Comparison of ENCODE assay signal across 21 cellular contexts in genomic region chr1:225598847-225599246, GRCh38. TPM values are rescaled to one million over a fixed set of nuclear protein-coding genes. Genes with fewer than 3 reads are reported as not detected.
DNase-seq lines count a peak whose midpoint lies in the region; ATAC-seq, FAIRE-seq and TF ChIP-seq lines count a peak whose summit lies in the region.
"Had no signal": no experiment of that assay in that cellular context is flagged by ENCODE, and none has a peak within 500 bp of the region (broad histone marks: within the 10 kb centered on the region; RNA-seq: fewer than 3 reads in every experiment).

No MANE protein-coding gene starts in this region.

- H3K4me2 ChIP-seq in A549 = peak overlapping the region; percentile 6; the same call in 1 of the 3 replicates
- no peak overlapping the region for H3K4me2 ChIP-seq in IMR-90 (ENCODE audit: low read depth, low read length)
- no peak overlapping the region for H3K4me2 ChIP-seq in K562 (ENCODE audit: insufficient read depth, low read length)
- no peak overlapping the region for H3K4me2 ChIP-seq in HepG2 (ENCODE audit: low read depth, low read length)
- H3K4me2 ChIP-seq in mesenchymal stem cell (ENCODE audit: low read length, poor library complexity, severe bottlenecking) = no peak overlapping the region

- peaks cover 60% of the 10 kb centered on the region for H4K20me1 ChIP-seq in IMR-90 (ENCODE audit: insufficient read depth, low read length)
- no peaks in the 10 kb centered on the region for H4K20me1 ChIP-seq in K562 (replicated peaks; ENCODE audit: control insufficient read depth, insufficient read depth, low read length)
- H4K20me1 ChIP-seq in HepG2 (ENCODE audit: insufficient read depth, low read length) = no peaks in the 10 kb centered on the region

- FAIRE-seq in A549 (lab: Jason Lieb, UNC) = no peak
- no peak for FAIRE-seq in K562 (lab: Jason Lieb, UNC)
- FAIRE-seq in HepG2 (lab: Jason Lieb, UNC) = no peak

- H3K4me3 ChIP-seq in A549 (no peak overlapping the region), IMR-90 (ENCODE audit: insufficient read depth, low read depth, low read length) (no peak overlapping the region), K562 (no peak overlapping the region), HepG2 (replicated peaks in 1 of 3; ENCODE audit: insufficient read depth in 1 of 3, low read depth in 2 of 3, low read length in 3 of 3) (no peak overlapping the region), mesenchymal stem cell (ENCODE audit: insufficient read depth in 1 of 2, low read depth in 1 of 2, low read length in 2 of 2) (no peak overlapping the region)
- H3K4me3 ChIP-seq: GM23248, SK-N-MC had no signal

- BruUV-seq in IMR-90 (replicated peaks; lab: Mats Ljungman, UMichigan) = no TSS peak
- BruUV-seq in K562 (replicated peaks; lab: Mats Ljungman, UMichigan) = no TSS peak
- BruUV-seq in HepG2 (replicated peaks; lab: Mats Ljungman, UMichigan) = no TSS peak

- H3K79me1 ChIP-seq in IMR-90 (ENCODE audit: low read depth in 1 of 2, low read length in 2 of 2) = peaks cover 7 to 58% of the 10 kb centered on the region in 2 experiments; a peak in 3 of 4 replicates
- H3K79me1 ChIP-seq in mesenchymal stem cell (replicated peaks; ENCODE audit: low read length, poor library complexity, severe bottlenecking) = peaks cover 13% of the 10 kb centered on the region

- H2AK9ac ChIP-seq in IMR-90 (replicated peaks; ENCODE audit: low read depth, low read length, poor library complexity) = no peak overlapping the region

- H3K9ac ChIP-seq in IMR-90 (ENCODE audit: low read depth, low read length) = no peak overlapping the region
- no peak overlapping the region for H3K9ac ChIP-seq in K562 (ENCODE audit: insufficient read depth in 1 of 2, low read depth in 2 of 2, low read length in 2 of 2)
- H3K9ac ChIP-seq in HepG2 (ENCODE audit: insufficient read depth, low read depth, low read length) = no peak overlapping the region
- no peak overlapping the region for H3K9ac ChIP-seq in mesenchymal stem cell (ENCODE audit: low read length)
- H3K9ac ChIP-seq: GM23248 had no signal

- DNase-seq in A549 (ENCODE audit: low read depth in 1 of 2, low spot score in 1 of 2) (no peak), IMR-90 (no peak), K562 (ENCODE audit: extremely low read depth in 1 of 4, low spot score in 3 of 4) (no peak), HepG2 (ENCODE audit: low spot score) (no peak), mesenchymal stem cell (no peak), GM03348 (ENCODE audit: low spot score) (no peak), NCI-H1930 (lab: John Stamatoyannopoulos, UW) (no peak), SK-N-DZ (ENCODE audit: low spot score) (no peak)
- DNase-seq: 8988T, EL, GF-D8, GM23248, HCEC 1CT, KG1, NCI-H1105 treated with DMSO at 0.1 percent for 48 hours, NCI-H2081, NCI-H2171 treated with DMSO at 0.1 percent for 48 hours, NCI-H526, SHP77 had no signal

- TF ChIP-seq CTCF in A549 (IDR thresholded peaks at IDR 0.05) = no peak
- TF ChIP-seq CTCF in IMR-90 (conservative IDR thresholded peaks at IDR 0.05; ENCODE audit: low read depth, low read length) = no peak
- no peak for TF ChIP-seq CTCF in K562 (IDR thresholded peaks at IDR 0.05 in 2 of 3, conservative IDR thresholded peaks at IDR 0.05 in 1 of 3; ENCODE audit: insufficient read depth in 2 of 3, low read depth in 1 of 3, low read length in 3 of 3)
- no peak for TF ChIP-seq CTCF in HepG2 (CRISPR knock-in tag; IDR thresholded peaks at IDR 0.05)

- H3K9me1 ChIP-seq in IMR-90 (ENCODE audit: insufficient read depth, low read length) (no peaks in the 10 kb centered on the region; the same call in 1 of the 2 replicates), K562 (ENCODE audit: control insufficient read depth, insufficient read depth, low read length) (no peaks in the 10 kb centered on the region)

- no peak overlapping the region for H4K8ac ChIP-seq in IMR-90 (ENCODE audit: low read depth in 2 of 2, low read length in 2 of 2)
- no peak overlapping the region for H4K8ac ChIP-seq in mesenchymal stem cell (ENCODE audit: low read length)

- H3K14ac ChIP-seq in IMR-90 (replicated peaks; ENCODE audit: low read depth, low read length) = no peak overlapping the region
- H3K14ac ChIP-seq in mesenchymal stem cell (ENCODE audit: low read length in 2 of 2) = no peak overlapping the region

- H3K9me3 ChIP-seq in A549 (0 out of 3 replicates have a peak, but pooled peaks cover 9% of the 10 kb centered on the region), IMR-90 (ENCODE audit: control insufficient read depth, insufficient read depth, low read length) (0 out of 2 replicates have a peak, but pooled peaks cover 2% of the 10 kb centered on the region), K562 (replicated peaks; ENCODE audit: control insufficient read depth, insufficient read depth, low read depth, low read length) (no peaks in the 10 kb centered on the region), HepG2 (ENCODE audit: low read length) (no peaks in the 10 kb centered on the region), mesenchymal stem cell (ENCODE audit: control insufficient read depth, low read length) (no peaks in the 10 kb centered on the region)

- TF ChIP-seq EP300 in A549 (IDR thresholded peaks at IDR 0.05) = no peak
- TF ChIP-seq EP300 in K562 (IDR thresholded peaks at IDR 0.05; ENCODE audit: low read length) = no peak
- no peak for TF ChIP-seq EP300 in HepG2 (IDR thresholded peaks at IDR 0.05; ENCODE audit: low read depth in 2 of 2, low read length in 2 of 2)
- no peak for TF ChIP-seq EP300 in HepG2 (CRISPR knock-in tag; IDR thresholded peaks at IDR 0.05; ENCODE audit: borderline replicate concordance)

- H3K4me1 ChIP-seq in A549 (peaks cover 56% of the 10 kb centered on the region), IMR-90 (ENCODE audit: control insufficient read depth, insufficient read depth, low read length) (no peaks in the 10 kb centered on the region), K562 (replicated peaks in 1 of 2; ENCODE audit: control insufficient read depth in 2 of 2, insufficient read depth in 2 of 2, low read length in 2 of 2) (no peaks in the 10 kb centered on the region), HepG2 (ENCODE audit: insufficient read depth, low read length) (peaks cover 21% of the 10 kb centered on the region), mesenchymal stem cell (ENCODE audit: control insufficient read depth, insufficient read depth, low read depth, low read length) (no peaks in the 10 kb centered on the region)

- no peak overlapping the region for H2AFZ ChIP-seq in IMR-90 (replicated peaks; ENCODE audit: low read length, poor library complexity)
- H2AFZ ChIP-seq in K562 (ENCODE audit: low read depth, low read length) = no peak overlapping the region
- no peak overlapping the region for H2AFZ ChIP-seq in HepG2 (ENCODE audit: low read length)
- no peak overlapping the region for H2AFZ ChIP-seq in mesenchymal stem cell (ENCODE audit: low read depth, low read length)
- H2AFZ ChIP-seq: GM23248 had no signal

- POLR2A ChIA-PET in A549 (lab: Yijun Ruan, JAX) (no interaction called here), IMR-90 (lab: Charles Lee; ENCODE audit: unreplicated experiment) (no interaction called here), K562 (lab: Yijun Ruan, JAX) (interaction anchor here (1.6 kb wide), 1 partner anchor 26 kb away, joined by 5 read pairs; no protein-coding TSS in a partner anchor), HepG2 (lab: Yijun Ruan, JAX) (no interaction called here)

- H3K23ac ChIP-seq in IMR-90 (ENCODE audit: low read depth, low read length) = no peak overlapping the region
- no peak overlapping the region for H3K23ac ChIP-seq in mesenchymal stem cell (ENCODE audit: low read length in 2 of 2)

- no peak overlapping the region for H4K5ac ChIP-seq in IMR-90 (ENCODE audit: low read depth, low read length)

- H3K56ac ChIP-seq in IMR-90 (ENCODE audit: extremely low read depth, insufficient read depth, low read length) = no peak overlapping the region

- WGBS in A549 (ENCODE audit: missing lambda C conversion rate) = 66% methylated on average over 2 of the region's 2 CpGs
- no CpG with 5 or more reads among the region's 2 CpGs for WGBS in IMR-90 (ENCODE audit: extremely low coverage in 2 of 2, insufficient read length in 1 of 2), 2 experiments
- 4% methylated on average over 2 of the region's 2 CpGs for WGBS in K562 (ENCODE audit: insufficient coverage, low coverage, missing lambda C conversion rate)
- 92% methylated on average over 2 of the region's 2 CpGs for WGBS in HepG2 (ENCODE audit: low lambda C conversion rate)
- WGBS in mesenchymal stem cell = 100% methylated on average over 1 of the region's 2 CpGs

- H2BK120ac ChIP-seq in IMR-90 (ENCODE audit: low read depth, low read length) (no peak overlapping the region), mesenchymal stem cell (ENCODE audit: low read depth, low read length) (no peak overlapping the region)

- CTCF ChIA-PET in A549 (lab: Yijun Ruan, JAX) (interaction anchor here (1.5 kb wide), 1 partner anchor 76 kb away, joined by 3 read pairs; no protein-coding TSS in a partner anchor), IMR-90 (lab: Yijun Ruan, JAX) (no interaction called here), K562 (lab: Yijun Ruan, JAX; ENCODE audit: low intra/inter-chr PET ratio) (no interaction called here), HepG2 (lab: Yijun Ruan, JAX; ENCODE audit: low intra/inter-chr PET ratio, low total read pairs) (no interaction called here)

- no peaks in the 10 kb centered on the region for H3K27me3 ChIP-seq in IMR-90 (ENCODE audit: control insufficient read depth, insufficient read depth, low read length)
- peaks cover 0 to 3% of the 10 kb centered on the region in 2 experiments; a peak in 2 of 5 replicates for H3K27me3 ChIP-seq in K562 (ENCODE audit: control insufficient read depth in 2 of 2, insufficient read depth in 2 of 2, low read length in 2 of 2)
- no peaks in the 10 kb centered on the region for H3K27me3 ChIP-seq in HepG2 (ENCODE audit: control insufficient read depth in 1 of 2, insufficient read depth in 2 of 2, low read length in 2 of 2)
- no peaks in the 10 kb centered on the region for H3K27me3 ChIP-seq in mesenchymal stem cell (ENCODE audit: control insufficient read depth in 1 of 2, insufficient read depth in 1 of 2, low read length in 2 of 2)

- no peak overlapping the region for H4K91ac ChIP-seq in IMR-90 (ENCODE audit: insufficient read depth, low read depth, low read length)
- no peak overlapping the region for H4K91ac ChIP-seq in mesenchymal stem cell (ENCODE audit: low read length)

- H2BK5ac ChIP-seq in IMR-90 (ENCODE audit: low read depth, low read length, poor library complexity, severe bottlenecking) = no peak overlapping the region
- H2BK5ac ChIP-seq in mesenchymal stem cell (ENCODE audit: low read depth, low read length, poor library complexity, severe bottlenecking) = no peak overlapping the region

- H3K18ac ChIP-seq in IMR-90 (ENCODE audit: low read depth, low read length) = no peak overlapping the region
- no peak overlapping the region for H3K18ac ChIP-seq in mesenchymal stem cell (ENCODE audit: low read depth in 1 of 2, low read length in 2 of 2)

- dilution Hi-C loops in IMR-90 (cut with HindIII; ENCODE audit: low sequenced_read_pairs, unreplicated experiment) = no loop called here

- no peaks in the 10 kb centered on the region for H3K79me2 ChIP-seq in K562 (ENCODE audit: control insufficient read depth, insufficient read depth, low read length)
- peaks cover 61% of the 10 kb centered on the region for H3K79me2 ChIP-seq in HepG2 (ENCODE audit: insufficient read depth, low read length)

- H3K27ac ChIP-seq in A549 (no peak overlapping the region), IMR-90 (ENCODE audit: insufficient read depth, low read length) (no peak overlapping the region), K562 (ENCODE audit: extremely low read depth, low read depth, low read length) (no peak overlapping the region), HepG2 (ENCODE audit: extremely low read length, insufficient read depth, low read length) (no peak overlapping the region), mesenchymal stem cell (ENCODE audit: low read length, poor library complexity, severe bottlenecking) (no peak overlapping the region)
- H3K27ac ChIP-seq: C4-2B, GM23248, SK-N-MC had no signal

- H2BK12ac ChIP-seq in mesenchymal stem cell (ENCODE audit: low read length in 2 of 2) = no peak overlapping the region

- no peak overlapping the region for H2BK15ac ChIP-seq in IMR-90 (ENCODE audit: low read depth, low read length)
- no peak overlapping the region for H2BK15ac ChIP-seq in mesenchymal stem cell (ENCODE audit: low read depth, poor library complexity, severe bottlenecking)

- no peak for TF ChIP-seq RAD21 in A549 (conservative IDR thresholded peaks at IDR 0.05 in 1 of 2, IDR thresholded peaks at IDR 0.05 in 1 of 2)
- TF ChIP-seq RAD21 in IMR-90 (IDR thresholded peaks at IDR 0.05; ENCODE audit: low read length) = no peak
- no peak for TF ChIP-seq RAD21 in K562 (CRISPR knock-in tag; conservative IDR thresholded peaks at IDR 0.05 in 1 of 2, IDR thresholded peaks at IDR 0.05 in 1 of 2)
- no peak for TF ChIP-seq RAD21 in HepG2 (CRISPR knock-in tag; IDR thresholded peaks at IDR 0.05)

- intact Hi-C loops in IMR-90 (cut with micrococcal nuclease) = no loop called here
- intact Hi-C loops in K562 (cut with micrococcal nuclease) = no loop called here
- intact Hi-C loops in HepG2 (cut with micrococcal nuclease; ENCODE audit: unreplicated experiment) = loop anchor here (10.0 kb wide), 1 partner anchor 46 kb away; no protein-coding TSS in a partner anchor

- in situ Hi-C loops in IMR-90 (cut with MboI; ENCODE audit: low sequenced_read_pairs) (no loop called here), K562 (cut with MboI) (no loop called here), HepG2 (cut with HindIII; ENCODE audit: extremely low pct_ligation_motif_present, low pct_unique_long_range_greater_than_20kb) (no loop called here)

- no peak for ATAC-seq in A549
- ATAC-seq in IMR-90 (ENCODE audit: low read depth) = no peak
- ATAC-seq in K562 = no peak
- no peak for ATAC-seq in HepG2

- no peak overlapping the region for H3K4ac ChIP-seq in IMR-90 (ENCODE audit: low read depth, low read length)
- no peak overlapping the region for H3K4ac ChIP-seq in mesenchymal stem cell (ENCODE audit: low read depth in 1 of 2, low read length in 2 of 2)

- TF ChIP-seq POLR2A in A549 (IDR thresholded peaks at IDR 0.05; ENCODE audit: low read length) (no peak), IMR-90 (IDR thresholded peaks at IDR 0.05; ENCODE audit: low read depth, low read length) (no peak), K562 (conservative IDR thresholded peaks at IDR 0.05) (no peak), HepG2 (IDR thresholded peaks at IDR 0.05; ENCODE audit: insufficient read depth in 1 of 2, low read depth in 2 of 2, low read length in 2 of 2) (no peak)

- H3K36me3 ChIP-seq in IMR-90 (ENCODE audit: control insufficient read depth, insufficient read depth, low read length) (peaks cover 6% of the 10 kb centered on the region), K562 (ENCODE audit: control insufficient read depth, insufficient read depth, low read length) (no peaks in the 10 kb centered on the region), HepG2 (replicated peaks in 1 of 2; ENCODE audit: control insufficient read depth in 1 of 2, insufficient read depth in 2 of 2, low read length in 2 of 2) (peaks cover 2 to 3% of the 10 kb centered on the region in 2 experiments; a peak in 1 of 5 replicates), mesenchymal stem cell (ENCODE audit: control insufficient read depth in 1 of 2, insufficient read depth in 2 of 2, low read depth in 1 of 2, low read length in 2 of 2) (peaks cover 0 to 4% of the 10 kb centered on the region in 2 experiments)

- H2BK20ac ChIP-seq in IMR-90 (ENCODE audit: low read depth, low read length) = no peak overlapping the region

- H2AK5ac ChIP-seq in IMR-90 (ENCODE audit: low read depth, low read length) (no peak overlapping the region), mesenchymal stem cell (ENCODE audit: low read length, severe bottlenecking) (no peak overlapping the region)

RNA-seq across cellular contexts. Expression of gene ENAH, which starts 54.1 kb away (rescaled TPM):
- polyA plus RNA-seq in A549 (2011; rRNA removed) = 124 and 142 TPM in 2 replicates
- polyA plus RNA-seq in A549 (2012; cell fraction: cytosol; rRNA removed) = 32.6 and 33.0 TPM in 2 replicates
- polyA plus RNA-seq in A549 (2012; cell fraction: nucleus; rRNA removed) = 19.3 and 23.0 TPM in 2 replicates
- polyA plus RNA-seq in A549 (2017; fragmentation: RNase III; extraction: RNeasy Plus Mini Kit Qiagen cat#74134 plus additional on column Dnase treatment) = 155 to 172 TPM (median 167 TPM) in 3 replicates
- polyA minus RNA-seq in A549 (2011; rRNA and poly(A)+ RNA removed) = 97.3 and 100 TPM in 2 replicates
- total RNA-seq in IMR-90 (2012; rRNA removed) = 82.5 and 86.9 TPM in 2 replicates
- 47.4 and 61.3 TPM in 2 replicates for polyA plus RNA-seq in IMR-90 (2012; rRNA removed)
- 7.3 and 9.4 TPM in 2 replicates for polyA plus RNA-seq in IMR-90 (2012; cell fraction: cytosol; rRNA removed)
- polyA plus RNA-seq in IMR-90 (2012; cell fraction: nucleus; rRNA removed; ENCODE audit: low replicate concordance) = 10.8 and 45.1 TPM in 2 replicates
- total RNA-seq in K562 (2011; cell fraction: chromatin; rRNA removed; ENCODE audit: low replicate concordance) = 0.56 and 1.1 TPM in 2 replicates
- total RNA-seq in K562 (2011; cell fraction: nucleolus; rRNA removed) = under 0.01 TPM in 1 of 2 replicates, not detected in the other
- 0.15 and 0.69 TPM in 2 replicates for total RNA-seq in K562 (2011; cell fraction: nucleoplasm; rRNA removed)
- 0.05 and 0.12 TPM in 2 replicates for total RNA-seq in K562 (2014; rRNA removed)
- 0.10 and 0.15 TPM in 2 replicates for total RNA-seq in K562 (2014; rRNA removed; fragmentation: Illumina TruSeq; extraction: Trizol)
- total RNA-seq in K562 (2015; rRNA removed; fragmentation: Illumina TruSeq; extraction: Trizol) = 0.15 and 0.29 TPM in 2 replicates
- total RNA-seq in K562 (2021) = 0.55 and 0.85 TPM in 2 replicates
- polyA plus RNA-seq in K562 (2011; rRNA removed) = 0.34 and 1.2 TPM in 2 replicates
- polyA plus RNA-seq in K562 (2011; cell fraction: cytosol; rRNA removed) = 0.01 and 0.10 TPM in 2 replicates
- 0.21 and 0.44 TPM in 2 replicates for polyA plus RNA-seq in K562 (2011; cell fraction: nucleus; rRNA removed)
- polyA plus RNA-seq in K562 (2012) = 0.06 and 0.14 TPM in 2 replicates
- 0.06 and 0.33 TPM in 2 replicates for polyA plus RNA-seq in K562 (2014; fragmentation: Illumina TruSeq; extraction: Trizol)
- under 1 TPM; 0.03 to 0.13 TPM for polyA plus RNA-seq in K562 (2014; fragmentation: Nextera tagmentation; extraction: Ambion mirVana)
- polyA plus RNA-seq in K562 (2014; rRNA removed) = 0.05 TPM in 1 of 2 replicates, not detected in the other
- 1.8 and 4.3 TPM in 2 replicates for polyA minus RNA-seq in K562 (2011; rRNA and poly(A)+ RNA removed)
- 1.5 TPM in 1 of 2 replicates, not detected in the other for polyA minus RNA-seq in K562 (2011; cell fraction: cytosol; rRNA and poly(A)+ RNA removed)
- 0.22 and 0.40 TPM in 2 replicates for polyA minus RNA-seq in K562 (2011; cell fraction: nucleus; rRNA and poly(A)+ RNA removed)
- total RNA-seq in HepG2 (2016; rRNA removed; fragmentation: Illumina TruSeq; extraction: Trizol) = 58.3 and 60.2 TPM in 2 replicates
- total RNA-seq in HepG2 (2016; cell fraction: cytosol; rRNA removed; fragmentation: Illumina TruSeq; extraction: Trizol; ENCODE audit: low read depth) = 12.4 and 12.9 TPM in 2 replicates
- total RNA-seq in HepG2 (2016; cell fraction: insoluble cytoplasmic fraction; rRNA removed; fragmentation: Illumina TruSeq; extraction: Trizol) = 52.4 and 56.6 TPM in 2 replicates
- 39.4 and 43.3 TPM in 2 replicates for total RNA-seq in HepG2 (2016; cell fraction: membrane; rRNA removed; fragmentation: Illumina TruSeq; extraction: Trizol)
- 34.5 and 40.2 TPM in 2 replicates for total RNA-seq in HepG2 (2016; cell fraction: nucleus; rRNA removed; fragmentation: Illumina TruSeq; extraction: Trizol)
- polyA plus RNA-seq in HepG2 (2011; rRNA removed) = 21.9 and 22.1 TPM in 2 replicates
- 8.7 and 16.5 TPM in 2 replicates for polyA plus RNA-seq in HepG2 (2011; cell fraction: cytosol; rRNA removed)
- 15.6 and 18.2 TPM in 2 replicates for polyA plus RNA-seq in HepG2 (2011; cell fraction: nucleus; rRNA removed)
- 33.3 and 35.6 TPM in 2 replicates for polyA plus RNA-seq in HepG2 (2012)
- 5.6 and 6.6 TPM in 2 replicates for polyA plus RNA-seq in HepG2 (2016; cell fraction: cytosol; fragmentation: Illumina TruSeq; extraction: Trizol; ENCODE audit: low read depth)
- polyA plus RNA-seq in HepG2 (2016; cell fraction: insoluble cytoplasmic fraction; fragmentation: Illumina TruSeq; extraction: Trizol; ENCODE audit: low read depth) = 56.7 and 61.8 TPM in 2 replicates
- polyA plus RNA-seq in HepG2 (2016; cell fraction: membrane; fragmentation: Illumina TruSeq; extraction: Trizol; ENCODE audit: low read depth) = 22.3 and 23.2 TPM in 2 replicates
- polyA plus RNA-seq in HepG2 (2016; cell fraction: nucleus; fragmentation: Illumina TruSeq; extraction: Trizol; ENCODE audit: insufficient read depth, low read depth) = 42.6 and 45.8 TPM in 2 replicates
- 28.4 and 36.9 TPM in 2 replicates for polyA minus RNA-seq in HepG2 (2011; rRNA and poly(A)+ RNA removed; ENCODE audit: low replicate concordance)
- polyA minus RNA-seq in HepG2 (2011; cell fraction: cytosol; rRNA and poly(A)+ RNA removed) = 31.7 and 36.5 TPM in 2 replicates
- 39.4 and 49.1 TPM in 2 replicates for polyA minus RNA-seq in HepG2 (2011; cell fraction: nucleus; rRNA and poly(A)+ RNA removed)
- polyA plus RNA-seq in mesenchymal stem cell (2013, experiment 1 of 2) = 78.1 TPM
- 80.9 TPM for polyA plus RNA-seq in mesenchymal stem cell (2013, experiment 2 of 2)
- 28.3 and 37.7 TPM in 2 replicates for polyA plus RNA-seq in SK-N-DZ (2014; cell fraction: cytosol; rRNA removed)
- 22.7 and 36.7 TPM in 2 replicates for polyA plus RNA-seq in SK-N-DZ (2014; cell fraction: nucleus; rRNA removed)
